Comparison of ENCODE assay signal across 18 cellular contexts in genomic region chr10:79171504-79171903, GRCh38.
DNase-seq lines count a peak whose midpoint lies in the region; ATAC-seq, FAIRE-seq and TF ChIP-seq lines count a peak whose summit lies in the region.
"Had no signal": no experiment of that assay in that cellular context is flagged by ENCODE, and none has a peak within 500 bp of the region (broad histone marks: within the 10 kb centered on the region; RNA-seq: fewer than 3 reads in every experiment).

No MANE protein-coding gene starts in this region.

- peaks cover 4% of the 10 kb centered on the region for H3K79me1 ChIP-seq in neuronal stem cell (ENCODE audit: low read depth, low read length)

- H4K8ac ChIP-seq in neuronal stem cell (ENCODE audit: low read depth, low read length) = no peak overlapping the region

- H2BK15ac ChIP-seq in neuronal stem cell (ENCODE audit: low read length) = no peak overlapping the region

- no peak overlapping the region for H4K91ac ChIP-seq in neuronal stem cell (ENCODE audit: low read depth, low read length, poor library complexity)

- H2AK5ac ChIP-seq in neuronal stem cell (ENCODE audit: low read depth, low read length) = no peak overlapping the region

- H3K4me3 Mint-ChIP-seq in T-cell = no peak overlapping the region
- H3K4me3 Mint-ChIP-seq: H9 had no signal

- no TSS peak for BruUV-seq in HepG2 (replicated peaks; lab: Mats Ljungman, UMichigan)

- no peaks in the 10 kb centered on the region for H3K9me3 Mint-ChIP-seq in T-cell
- H3K9me3 Mint-ChIP-seq: H9 had no signal

- H4K20me1 ChIP-seq in HepG2 (ENCODE audit: insufficient read depth, low read length) = no peaks in the 10 kb centered on the region

- CTCF ChIA-PET in HepG2 (lab: Yijun Ruan, JAX; ENCODE audit: low intra/inter-chr PET ratio, low total read pairs) = no interaction called here
- CTCF ChIA-PET in T-cell (lab: Charles Lee) = no interaction called here

- no peak overlapping the region for H3K14ac ChIP-seq in neuronal stem cell (ENCODE audit: low read length)

- H3K4me3 ChIP-seq in HepG2 (replicated peaks in 1 of 3; ENCODE audit: insufficient read depth in 1 of 3, low read depth in 2 of 3, low read length in 3 of 3) = no peak overlapping the region
- H3K4me3 ChIP-seq in right lobe of liver = no peak overlapping the region
- no peak overlapping the region for H3K4me3 ChIP-seq in neuronal stem cell (ENCODE audit: low read length in 2 of 2)

- intact Hi-C loops in HepG2 (cut with micrococcal nuclease; ENCODE audit: unreplicated experiment) = no loop called here
- intact Hi-C loops in right lobe of liver (cut with DNase I) = no loop called here

- peak overlapping the region; percentile 39 for H2BK5ac ChIP-seq in neuronal stem cell (ENCODE audit: low read length)

- H3K27ac Mint-ChIP-seq in T-cell = no peak overlapping the region

- H2BK12ac ChIP-seq in neuronal stem cell (ENCODE audit: low read length) = no peak overlapping the region

- TF ChIP-seq CTCF in HepG2 (CRISPR knock-in tag; IDR thresholded peaks at IDR 0.05) = no peak
- TF ChIP-seq CTCF in right lobe of liver (IDR thresholded peaks at IDR 0.05) = no peak

- H3K27ac ChIP-seq in HepG2 (ENCODE audit: extremely low read length, insufficient read depth, low read length) (no peak overlapping the region), right lobe of liver (no peak overlapping the region), neuronal stem cell (replicated peaks; ENCODE audit: low read length) (no peak overlapping the region)

- H3K9ac ChIP-seq in HepG2 (ENCODE audit: insufficient read depth, low read depth, low read length) (no peak overlapping the region), neuronal stem cell (ENCODE audit: low read depth, low read length, poor library complexity) (no peak overlapping the region)

- peaks cover 0 to 2% (median 0%) of the 10 kb centered on the region in 3 donors for H3K4me1 Mint-ChIP-seq in T-cell

- H3K18ac ChIP-seq in neuronal stem cell (ENCODE audit: low read length) = no peak overlapping the region

- H3K4me2 ChIP-seq in HepG2 (ENCODE audit: low read depth, low read length) (no peak overlapping the region), neuronal stem cell (ENCODE audit: insufficient read depth, low read length, poor library complexity, severe bottlenecking) (no peak overlapping the region)

- no peaks in the 10 kb centered on the region for H3K27me3 ChIP-seq in HepG2 (ENCODE audit: control insufficient read depth in 1 of 2, insufficient read depth in 2 of 2, low read length in 2 of 2)
- no peaks in the 10 kb centered on the region for H3K27me3 ChIP-seq in right lobe of liver
- no peaks in the 10 kb centered on the region for H3K27me3 ChIP-seq in neuronal stem cell (ENCODE audit: control insufficient read depth in 3 of 3, insufficient read depth in 3 of 3, low read depth in 1 of 3, low read length in 3 of 3)

- no peak overlapping the region for H3K4ac ChIP-seq in neuronal stem cell (ENCODE audit: low read length)

- peaks cover 1% of the 10 kb centered on the region for H3K79me2 ChIP-seq in HepG2 (ENCODE audit: insufficient read depth, low read length)

- in situ Hi-C loops in HepG2 (cut with HindIII; ENCODE audit: extremely low pct_ligation_motif_present, low pct_unique_long_range_greater_than_20kb) = no loop called here

- POLR2A ChIA-PET in HepG2 (lab: Yijun Ruan, JAX) = no interaction called here
- POLR2A ChIA-PET in T-cell (lab: Charles Lee) = interaction anchor here in 1 of 2 donors (0.6 kb wide), 1 partner anchor 30 kb away, joined by 4 read pairs; no protein-coding TSS in a partner anchor

- H3K4me1 ChIP-seq in HepG2 (ENCODE audit: insufficient read depth, low read length) (peaks cover 28% of the 10 kb centered on the region), right lobe of liver (peaks cover 0 to 1% (median 0%) of the 10 kb centered on the region in 4 donors), neuronal stem cell (ENCODE audit: control insufficient read depth in 2 of 2, insufficient read depth in 1 of 2, low read depth in 1 of 2, low read length in 2 of 2) (peaks cover 2 to 25% of the 10 kb centered on the region in 2 donors)

- DNase-seq in HepG2 (ENCODE audit: low spot score) (no peak), right lobe of liver (no peak), neuronal stem cell (ENCODE audit: low spot score) (no peak), SK-N-DZ (ENCODE audit: low spot score) (no peak), NK-92 (lab: John Stamatoyannopoulos, UW; ENCODE audit: unreplicated experiment) (no peak), T-cell (no peak), RPMI8226 (no peak)
- DNase-seq: DMS79, H9, KBM-7, NCI-H1048, NCI-H146, NCI-H345, NCI-H69, PC-3 had no signal

- TF ChIP-seq EP300 in HepG2 (IDR thresholded peaks at IDR 0.05; ENCODE audit: low read depth in 2 of 2, low read length in 2 of 2) (no peak), HepG2 (CRISPR knock-in tag; IDR thresholded peaks at IDR 0.05; ENCODE audit: borderline replicate concordance) (no peak)

- H3K36me3 ChIP-seq in HepG2 (replicated peaks in 1 of 2; ENCODE audit: control insufficient read depth in 1 of 2, insufficient read depth in 2 of 2, low read length in 2 of 2) = peaks cover 35 to 76% of the 10 kb centered on the region in 2 experiments
- peaks cover 0 to 8% (median 0%) of the 10 kb centered on the region in 4 donors for H3K36me3 ChIP-seq in right lobe of liver
- peaks cover 2 to 68% of the 10 kb centered on the region in 2 donors for H3K36me3 ChIP-seq in neuronal stem cell (replicated peaks in 1 of 2; ENCODE audit: control insufficient read depth in 2 of 2, insufficient read depth in 2 of 2, low read length in 2 of 2)

- TF ChIP-seq POLR2A in HepG2 (IDR thresholded peaks at IDR 0.05; ENCODE audit: insufficient read depth in 1 of 2, low read depth in 2 of 2, low read length in 2 of 2) (no peak), right lobe of liver (IDR thresholded peaks at IDR 0.05) (no peak)

- no peak for TF ChIP-seq RAD21 in HepG2 (CRISPR knock-in tag; IDR thresholded peaks at IDR 0.05)

- no peak for FAIRE-seq in HepG2 (lab: Jason Lieb, UNC)
- FAIRE-seq: G401.6, GM12891 had no signal

- H3K9me3 ChIP-seq in HepG2 (ENCODE audit: low read length) = no peaks in the 10 kb centered on the region
- no peaks in the 10 kb centered on the region for H3K9me3 ChIP-seq in right lobe of liver
- H3K9me3 ChIP-seq in neuronal stem cell (replicated peaks in 1 of 2; ENCODE audit: control insufficient read depth in 2 of 2, insufficient read depth in 1 of 2, low read depth in 1 of 2, low read length in 2 of 2) = no peaks in the 10 kb centered on the region

- 100% methylated on average over 3 of the region's 5 CpGs for WGBS in HepG2 (ENCODE audit: low lambda C conversion rate)
- 89% methylated on average over 3 of the region's 5 CpGs for WGBS in right lobe of liver (ENCODE audit: insufficient coverage, low coverage, low lambda C conversion rate, missing lambda C conversion rate)
- WGBS in neuronal stem cell (ENCODE audit: extremely low coverage in 2 of 2, insufficient read length in 2 of 2, insufficient replicate concordance in 1 of 2), 2 donors = no CpG with 5 or more reads among the region's 5 CpGs

- H2AFZ ChIP-seq in HepG2 (ENCODE audit: low read length) = no peak overlapping the region
- no peak overlapping the region for H2AFZ ChIP-seq in neuronal stem cell (ENCODE audit: low read length)

- ATAC-seq in HepG2 = no peak
- ATAC-seq in right lobe of liver = no peak
- ATAC-seq in esophagus mucosa = peak; percentile 24
- ATAC-seq in T-cell (replicated peaks in 1 of 4) = no peak
- ATAC-seq: PC-3 had no signal

- no peak overlapping the region for H2BK120ac ChIP-seq in neuronal stem cell (ENCODE audit: low read depth, low read length)

- H3K27me3 Mint-ChIP-seq in T-cell = no peaks in the 10 kb centered on the region

- H3K36me3 Mint-ChIP-seq in T-cell = peaks cover 4% of the 10 kb centered on the region

- H3K23ac ChIP-seq in neuronal stem cell (ENCODE audit: low read depth, low read length, poor library complexity) = no peak overlapping the region

TF ChIP-seq in HepG2, 621 proteins besides CTCF, POLR2A, EP300 and RAD21:
- TF ChIP-seq ZMAT3 (CRISPR knock-in tag; conservative IDR thresholded peaks at IDR 0.05) = no peak
- TF ChIP-seq XRCC5 (optimal IDR thresholded peaks at IDR 0.05; ENCODE audit: low read length) = no peak
- TF ChIP-seq SNAPC5 (CRISPR knock-in tag; IDR thresholded peaks at IDR 0.05; ENCODE audit: borderline replicate concordance) = no peak
- TF ChIP-seq ZNF687 (CRISPR knock-in tag; IDR thresholded peaks at IDR 0.05) = 0 out of 2 replicates have a peak, but pooled peaks have one; percentile 18
